Comparison of ENCODE assay signal across 19 cellular contexts in genomic region chr2:3263487-3263886, GRCh38.
DNase-seq lines count a peak whose midpoint lies in the region; ATAC-seq, FAIRE-seq and TF ChIP-seq lines count a peak whose summit lies in the region.
"Had no signal": no experiment of that assay in that cellular context is flagged by ENCODE, and none has a peak within 500 bp of the region (broad histone marks: within the 10 kb centered on the region; RNA-seq: fewer than 3 reads in every experiment).

No MANE protein-coding gene starts in this region.

- no peak overlapping the region for H3K4me2 ChIP-seq in HepG2 (ENCODE audit: low read depth, low read length)

- intact Hi-C loops in HepG2 (cut with micrococcal nuclease; ENCODE audit: unreplicated experiment), result no loop called here
- intact Hi-C loops in right lobe of liver (cut with DNase I), result no loop called here
- intact Hi-C loops in thyroid gland (cut with DNase I), result no loop called here
- intact Hi-C loops in sciatic nerve (cut with DNase I), result no loop called here

- H3K36me3 Mint-ChIP-seq in osteocyte (ENCODE audit: unreplicated experiment), result peaks cover 5% of the 10 kb centered on the region

- TF ChIP-seq CTCF in HepG2 (CRISPR knock-in tag; IDR thresholded peaks at IDR 0.05), result no peak
- TF ChIP-seq CTCF in right lobe of liver (IDR thresholded peaks at IDR 0.05), result no peak
- no peak for TF ChIP-seq CTCF in osteocyte (IDR thresholded peaks at IDR 0.05)
- no peak for TF ChIP-seq CTCF in thyroid gland (IDR thresholded peaks at IDR 0.05)

- H3K27ac ChIP-seq in HepG2 (ENCODE audit: extremely low read length, insufficient read depth, low read length) (no peak overlapping the region), right lobe of liver (no peak overlapping the region), thyroid gland (peak overlapping the region in 2 of 3 donors; percentile 52 to 71)
- H3K27ac ChIP-seq: 22Rv1, BLaER1 had no signal

- no TSS peak for BruUV-seq in HepG2 (replicated peaks; lab: Mats Ljungman, UMichigan)

- H3K4me1 Mint-ChIP-seq in osteocyte (ENCODE audit: unreplicated experiment), result no peaks in the 10 kb centered on the region

- no peak for TF ChIP-seq RAD21 in HepG2 (CRISPR knock-in tag; IDR thresholded peaks at IDR 0.05)

- CTCF ChIA-PET in HepG2 (lab: Yijun Ruan, JAX; ENCODE audit: low intra/inter-chr PET ratio, low total read pairs), result no interaction called here

- peaks cover 3% of the 10 kb centered on the region for H3K79me2 ChIP-seq in HepG2 (ENCODE audit: insufficient read depth, low read length)

- peaks cover 9 to 15% of the 10 kb centered on the region in 2 experiments; a peak in 3 of 5 replicates for H3K36me3 ChIP-seq in HepG2 (replicated peaks in 1 of 2; ENCODE audit: control insufficient read depth in 1 of 2, insufficient read depth in 2 of 2, low read length in 2 of 2)
- no peaks in the 10 kb centered on the region for H3K36me3 ChIP-seq in right lobe of liver
- no peaks in the 10 kb centered on the region for H3K36me3 ChIP-seq in thyroid gland

- FAIRE-seq in HepG2 (lab: Jason Lieb, UNC), result no peak
- FAIRE-seq: HTR-8/SVneo had no signal

- H4K20me1 ChIP-seq in HepG2 (ENCODE audit: insufficient read depth, low read length), result peaks cover 4% of the 10 kb centered on the region; the same call in 1 of the 2 replicates

- in situ Hi-C loops in HepG2 (cut with HindIII; ENCODE audit: extremely low pct_ligation_motif_present, low pct_unique_long_range_greater_than_20kb), result no loop called here

- no peak overlapping the region for H2AFZ ChIP-seq in HepG2 (ENCODE audit: low read length)

- no peak for TF ChIP-seq POLR2A in HepG2 (IDR thresholded peaks at IDR 0.05; ENCODE audit: insufficient read depth in 1 of 2, low read depth in 2 of 2, low read length in 2 of 2)
- TF ChIP-seq POLR2A in right lobe of liver (IDR thresholded peaks at IDR 0.05), result no peak
- TF ChIP-seq POLR2A in thyroid gland (IDR thresholded peaks at IDR 0.05), result no peak

- no peaks in the 10 kb centered on the region for H3K27me3 Mint-ChIP-seq in osteocyte (ENCODE audit: unreplicated experiment)

- DNase-seq in HepG2 (ENCODE audit: low spot score) (no peak), right lobe of liver (no peak), left lobe of liver (ENCODE audit: low spot score) (peak; percentile 30), osteocyte (ENCODE audit: extremely low spot score, unreplicated experiment) (peak; percentile 81), thyroid gland (no peak), sciatic nerve (ENCODE audit: low spot score) (no peak), 8988T (no peak)
- DNase-seq: Calu3, DMS79 treated with DMSO at 0.1 percent for 48 hours, GF-D8, GOT3, H7, HFFc6 had no signal

- H3K9me3 ChIP-seq in HepG2 (ENCODE audit: low read length) (no peaks in the 10 kb centered on the region), right lobe of liver (no peaks in the 10 kb centered on the region), thyroid gland (no peaks in the 10 kb centered on the region)
- H3K9me3 ChIP-seq: BLaER1 had no signal

- H3K9me3 Mint-ChIP-seq in osteocyte (ENCODE audit: unreplicated experiment), result no peaks in the 10 kb centered on the region
- H3K9me3 Mint-ChIP-seq: CD8-positive, alpha-beta T cell; HFFc6 had no signal

- H3K27me3 ChIP-seq in HepG2 (ENCODE audit: control insufficient read depth in 1 of 2, insufficient read depth in 2 of 2, low read length in 2 of 2) (no peaks in the 10 kb centered on the region), right lobe of liver (no peaks in the 10 kb centered on the region), thyroid gland (no peaks in the 10 kb centered on the region)
- H3K27me3 ChIP-seq: BLaER1 had no signal

- POLR2A ChIA-PET in HepG2 (lab: Yijun Ruan, JAX), result no interaction called here

- no peak overlapping the region for H3K4me3 Mint-ChIP-seq in osteocyte (ENCODE audit: unreplicated experiment)
- H3K4me3 Mint-ChIP-seq: CD8-positive, alpha-beta T cell; HFFc6 had no signal

- 97% methylated on average over 8 of the region's 16 CpGs for WGBS in HepG2 (ENCODE audit: low lambda C conversion rate)
- no CpG with 5 or more reads among the region's 16 CpGs for WGBS in right lobe of liver (ENCODE audit: insufficient coverage, low coverage, low lambda C conversion rate, missing lambda C conversion rate)
- WGBS in thyroid gland, 2 donors, result 96 to 98% methylated on average over 10 to 16 of the region's 16 CpGs

- no peak overlapping the region for H3K9ac ChIP-seq in HepG2 (ENCODE audit: insufficient read depth, low read depth, low read length)
- H3K9ac ChIP-seq: BLaER1 had no signal

- TF ChIP-seq EP300 in HepG2 (IDR thresholded peaks at IDR 0.05; ENCODE audit: low read depth in 2 of 2, low read length in 2 of 2) (no peak), HepG2 (CRISPR knock-in tag; IDR thresholded peaks at IDR 0.05; ENCODE audit: borderline replicate concordance) (no peak)

- H3K4me1 ChIP-seq in HepG2 (ENCODE audit: insufficient read depth, low read length) (no peaks in the 10 kb centered on the region), right lobe of liver (no peaks in the 10 kb centered on the region), thyroid gland (peaks cover 34 to 45% of the 10 kb centered on the region in 2 donors)

- no peak overlapping the region for H3K4me3 ChIP-seq in HepG2 (replicated peaks in 1 of 3; ENCODE audit: insufficient read depth in 1 of 3, low read depth in 2 of 3, low read length in 3 of 3)
- no peak overlapping the region for H3K4me3 ChIP-seq in right lobe of liver
- no peak overlapping the region for H3K4me3 ChIP-seq in thyroid gland (replicated peaks in 1 of 3)
- H3K4me3 ChIP-seq: BLaER1 had no signal

- ATAC-seq in HepG2 (no peak), right lobe of liver (no peak), left lobe of liver (no peak), sciatic nerve (no peak), HG03108 (IDR thresholded peaks at IDR 0.05; ENCODE audit: unreplicated experiment) (no peak)
- ATAC-seq: CD8-positive, alpha-beta T cell; HCT116 had no signal

- no peak overlapping the region for H3K27ac Mint-ChIP-seq in osteocyte (ENCODE audit: unreplicated experiment)
- H3K27ac Mint-ChIP-seq: CD8-positive, alpha-beta T cell; HFFc6 had no signal

TF ChIP-seq in HepG2, 621 proteins besides CTCF, POLR2A, EP300 and RAD21 (continues in another document):
- no peak for TF ChIP-seq KIAA2018 (CRISPR knock-in tag; IDR thresholded peaks at IDR 0.05; ENCODE audit: borderline replicate concordance)
- no peak for TF ChIP-seq RARA (CRISPR knock-in tag; IDR thresholded peaks at IDR 0.05)
- no peak for TF ChIP-seq SNAPC5 (CRISPR knock-in tag; IDR thresholded peaks at IDR 0.05; ENCODE audit: borderline replicate concordance)
- TF ChIP-seq ZNF605 (CRISPR knock-in tag; IDR thresholded peaks at IDR 0.05), result no peak
- TF ChIP-seq FOXJ3 (CRISPR knock-in tag; IDR thresholded peaks at IDR 0.05; ENCODE audit: borderline replicate concordance), result no peak
- peak; percentile 29 for TF ChIP-seq AGO2 (optimal IDR thresholded peaks at IDR 0.05; ENCODE audit: low read depth, low read length)
- no peak for TF ChIP-seq BORCS8-MEF2B (CRISPR knock-in tag; IDR thresholded peaks at IDR 0.05)
- TF ChIP-seq MAFF (IDR thresholded peaks at IDR 0.05; ENCODE audit: low read depth, low read length), result no peak

Comparison
In these comparisons a context has a peak if more than half of its experiments do, and no peak if none do; other contexts are left out.
1. DNase-seq: peak in left lobe of liver (single experiment) and osteocyte (single experiment); none in HepG2 (single experiment), right lobe of liver (0 of 3), thyroid gland (0 of 2), sciatic nerve (single experiment) and 8988T (single experiment).
2. H3K27ac ChIP-seq: peak in thyroid gland (2 of 3); none in HepG2 (single experiment) and right lobe of liver (0 of 3).